Comparison of ENCODE assay signal across 23 cellular contexts in the genomic region with DNA sequence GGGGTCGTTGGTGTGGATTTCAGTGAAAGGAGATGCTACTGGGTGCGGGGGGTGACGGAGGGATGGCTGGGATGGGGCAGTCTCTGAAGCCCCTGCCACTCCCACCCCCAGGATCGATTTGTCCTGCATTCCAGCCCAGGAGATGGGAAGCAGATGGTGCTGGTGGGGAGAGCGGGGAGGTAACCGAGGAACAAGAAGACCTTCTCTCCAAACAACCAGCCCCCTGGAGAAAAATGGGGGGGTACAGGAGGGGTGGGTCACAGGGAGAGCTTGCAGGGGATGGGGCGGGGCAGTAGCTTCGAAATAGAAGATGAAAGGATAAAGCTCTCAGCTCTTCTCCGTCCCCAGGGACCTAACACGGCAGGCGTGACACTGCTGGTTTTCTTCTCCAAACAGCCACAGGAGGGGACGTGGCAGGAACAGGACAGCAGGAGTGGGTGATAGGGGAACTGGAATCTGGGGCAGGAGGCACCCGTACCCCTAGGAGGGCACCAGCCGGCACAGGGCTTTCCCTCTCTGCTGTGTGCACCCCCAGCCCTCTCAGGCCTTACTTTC.
DNase-seq lines count a peak whose midpoint lies in the region; ATAC-seq and TF ChIP-seq lines count a peak whose summit lies in the region.
"Had no signal": no experiment of that assay in that cellular context is flagged by ENCODE, and none has a peak within 500 bp of the region (broad histone marks: within the 10 kb centered on the region; RNA-seq: fewer than 3 reads in every experiment).

No MANE protein-coding gene starts in this region.

- no peaks in the 10 kb centered on the region for H3K9me3 Mint-ChIP-seq in nephron progenitor cell
- no peaks in the 10 kb centered on the region for H3K9me3 Mint-ChIP-seq in CD8-positive, alpha-beta T cell
- H3K9me3 Mint-ChIP-seq: CD14-positive monocyte, H9, HFFc6 had no signal

- TF ChIP-seq CTCF in nephron progenitor cell (IDR thresholded peaks at IDR 0.05): no peak
- TF ChIP-seq CTCF in CD8-positive, alpha-beta T cell (IDR thresholded peaks at IDR 0.05): no peak
- no peak for TF ChIP-seq CTCF in psoas muscle (IDR thresholded peaks at IDR 0.05)

- H3K4me1 ChIP-seq in SJCRH30 (peaks cover 33% of the 10 kb centered on the region), psoas muscle (peaks cover 3% of the 10 kb centered on the region)
- no peaks in the 10 kb centered on the region for H3K4me1 ChIP-seq in CD8-positive, alpha-beta T cell (ENCODE audit: insufficient read depth, low read length)

- H3K9me3 ChIP-seq in SJCRH30 (replicated peaks): no peaks in the 10 kb centered on the region
- no peaks in the 10 kb centered on the region for H3K9me3 ChIP-seq in CD8-positive, alpha-beta T cell (ENCODE audit: low read length)
- no peaks in the 10 kb centered on the region for H3K9me3 ChIP-seq in psoas muscle
- H3K9me3 ChIP-seq: MG63 had no signal

- CTCF ChIA-PET in CD8-positive, alpha-beta T cell (lab: Charles Lee): no interaction called here

- POLR2A ChIA-PET in CD8-positive, alpha-beta T cell (lab: Charles Lee): no interaction called here

- H3K27ac Mint-ChIP-seq in nephron progenitor cell: peak overlapping the region; percentile 64
- no peak overlapping the region for H3K27ac Mint-ChIP-seq in CD8-positive, alpha-beta T cell
- H3K27ac Mint-ChIP-seq: H9, HFFc6 had no signal

- H3K4me1 Mint-ChIP-seq in nephron progenitor cell: peaks cover 31% of the 10 kb centered on the region
- H3K4me1 Mint-ChIP-seq in CD8-positive, alpha-beta T cell (ENCODE audit: low read depth): no peaks in the 10 kb centered on the region
- H3K4me1 Mint-ChIP-seq: CD14-positive monocyte had no signal

- WGBS in psoas muscle, 3 donors: 35 to 53% (median 48%) methylated on average over 14 of the region's 14 CpGs

- no peak for ATAC-seq in CD8-positive, alpha-beta T cell
- ATAC-seq in psoas muscle (no peak), HG02759 (IDR thresholded peaks at IDR 0.05; ENCODE audit: unreplicated experiment) (no peak)
- ATAC-seq: SK-N-SH treated with all-trans-retinoic acid at 6 μM for 48 hours had no signal

- H3K27me3 ChIP-seq in SJCRH30 (no peaks in the 10 kb centered on the region), psoas muscle (ENCODE audit: insufficient read depth in 3 of 3, low read length in 2 of 3) (peaks cover 0 to 2% (median 0%) of the 10 kb centered on the region in 3 donors)
- H3K27me3 ChIP-seq in CD8-positive, alpha-beta T cell (ENCODE audit: insufficient read depth, low read length): no peaks in the 10 kb centered on the region
- H3K27me3 ChIP-seq: MG63 had no signal

- DNase-seq in NCI-H526 (lab: John Stamatoyannopoulos, UW): peak; percentile 18 to 63
- no peak for DNase-seq in NCI-H526 treated with DMSO at 0.1 percent for 48 hours (lab: John Stamatoyannopoulos, UW)
- DNase-seq in SJCRH30: peak in 1 of 2 experiments; percentile 35
- peak; percentile 22 for DNase-seq in nephron progenitor cell
- no peak for DNase-seq in CD8-positive, alpha-beta T cell
- DNase-seq in psoas muscle: no peak
- DNase-seq: AML-193; COR-L47; DND-41; GM23248; H9; HFFc6; Kasumi-1; MG63; NCI-H1048; NCI-H1417 treated with DMSO at 0.1 percent for 48 hours; NCI-H187 treated with DMSO at 0.1 percent for 48 hours; NCI-H446; NK-92 treated with Interleukin-12 subunit alpha and Interleukin-12 subunit beta, amount 100 ng/mL, for 24 hours; SHP77 treated with DMSO at 0.1 percent for 48 hours had no signal

- H3K4me3 Mint-ChIP-seq in nephron progenitor cell: no peak overlapping the region
- H3K4me3 Mint-ChIP-seq in CD8-positive, alpha-beta T cell: no peak overlapping the region
- H3K4me3 Mint-ChIP-seq: CD14-positive monocyte, H9, HFFc6 had no signal

- H3K36me3 Mint-ChIP-seq in nephron progenitor cell (ENCODE audit: low read depth): no peaks in the 10 kb centered on the region
- H3K36me3 Mint-ChIP-seq in CD8-positive, alpha-beta T cell: no peaks in the 10 kb centered on the region

- peak overlapping the region; percentile 39; the same call in 1 of the 2 replicates for H3K27ac ChIP-seq in SJCRH30
- no peak overlapping the region for H3K27ac ChIP-seq in CD8-positive, alpha-beta T cell (ENCODE audit: low read depth, low read length)
- H3K27ac ChIP-seq in psoas muscle: no peak overlapping the region
- H3K27ac ChIP-seq: GM23248 had no signal

- intact Hi-C loops in CD8-positive, alpha-beta T cell (cut with DNase I, micrococcal nuclease): no loop called here
- intact Hi-C loops in psoas muscle (cut with DNase I): no loop called here

- H3K27me3 Mint-ChIP-seq in nephron progenitor cell (ENCODE audit: low read depth, poor library complexity): no peaks in the 10 kb centered on the region
- no peaks in the 10 kb centered on the region for H3K27me3 Mint-ChIP-seq in CD8-positive, alpha-beta T cell (ENCODE audit: low read depth)

- H3K4me3 ChIP-seq in SJCRH30 (no peak overlapping the region), psoas muscle (no peak overlapping the region)
- no peak overlapping the region for H3K4me3 ChIP-seq in CD8-positive, alpha-beta T cell (ENCODE audit: low read depth, low read length)
- H3K4me3 ChIP-seq: GM23248, MG63 had no signal

- H3K36me3 ChIP-seq in SJCRH30 (0 out of 2 replicates have a peak, but pooled peaks cover 2% of the 10 kb centered on the region), psoas muscle (ENCODE audit: insufficient read depth in 1 of 2, low read depth in 1 of 2) (no peaks in the 10 kb centered on the region)
- H3K36me3 ChIP-seq in CD8-positive, alpha-beta T cell (ENCODE audit: insufficient read depth, low read length): no peaks in the 10 kb centered on the region
- H3K36me3 ChIP-seq: MG63 had no signal

Comparison
In these comparisons a context has a peak if more than half of its experiments do, and no peak if none do; other contexts are left out.
1. DNase-seq: peak in NCI-H526 (2 of 2) and nephron progenitor cell (single experiment); none in NCI-H526 treated with DMSO at 0.1 percent for 48 hours (single experiment), CD8-positive, alpha-beta T cell (0 of 7) and psoas muscle (0 of 2).